1 cellular context compared by ENCODE assay signal in genomic region chr11:68030318-68031135, GRCh38.
A peak's percentile ranks its signal among the peaks of the same experiment; 100 is the strongest.
TF ChIP-seq lines count a peak whose summit lies in the region.

Gene NDUFS8 (plus strand): TSS chr11:68030681. CDS start chr11:68032152, 1,471 bp downstream.

TF ChIP-seq in HepG2, 621 proteins besides CTCF, POLR2A, EP300 and RAD21 (continued from another document and continues in another):
- TF ChIP-seq RFX3 (CRISPR knock-in tag; IDR thresholded peaks at IDR 0.05) = no peak
- TF ChIP-seq ZFYVE20 (CRISPR knock-in tag; IDR thresholded peaks at IDR 0.05; ENCODE audit: borderline replicate concordance, low read depth) = no peak
- no peak for TF ChIP-seq PHB2 (IDR thresholded peaks at IDR 0.05; ENCODE audit: partially characterized antibody)
- no peak for TF ChIP-seq SIN3A (IDR thresholded peaks at IDR 0.05; ENCODE audit: borderline replicate concordance, low read depth, low read length)
- no peak for TF ChIP-seq ZFP36L2 (CRISPR knock-in tag; IDR thresholded peaks at IDR 0.05)
- peak; percentile 78; the same call in 1 of the 2 replicates for TF ChIP-seq HOXA5 (CRISPR knock-in tag; IDR thresholded peaks at IDR 0.05)
- TF ChIP-seq ZNF232 (CRISPR knock-in tag; IDR thresholded peaks at IDR 0.05; ENCODE audit: borderline replicate concordance) = no peak
- no peak for TF ChIP-seq ISX (CRISPR knock-in tag; conservative IDR thresholded peaks at IDR 0.05)
- no peak for TF ChIP-seq DPF2 (CRISPR knock-in tag; IDR thresholded peaks at IDR 0.05; ENCODE audit: borderline replicate concordance, low read depth)
- TF ChIP-seq ZFX (CRISPR knock-in tag; IDR thresholded peaks at IDR 0.05; ENCODE audit: low read depth) = peak; percentile 99
- TF ChIP-seq TFE3 (CRISPR knock-in tag; IDR thresholded peaks at IDR 0.05) = peak; percentile 27; the same call in 1 of the 2 replicates
- TF ChIP-seq ZNF691 (CRISPR knock-in tag; IDR thresholded peaks at IDR 0.05; ENCODE audit: borderline replicate concordance, low read depth) = 0 out of 2 replicates have a peak, but pooled peaks have one; percentile 81
- TF ChIP-seq ZNF446 (CRISPR knock-in tag; IDR thresholded peaks at IDR 0.05) = no peak
- TF ChIP-seq DR1 (CRISPR knock-in tag; IDR thresholded peaks at IDR 0.05) = peak; percentile 58; the same call in 1 of the 2 replicates
- TF ChIP-seq ZEB1 (IDR thresholded peaks at IDR 0.05; ENCODE audit: insufficient replicate concordance, low read depth) = no peak
- no peak for TF ChIP-seq GFI1 (CRISPR knock-in tag; IDR thresholded peaks at IDR 0.05; ENCODE audit: borderline replicate concordance)
- TF ChIP-seq ZNF841 (CRISPR knock-in tag; IDR thresholded peaks at IDR 0.05; ENCODE audit: borderline replicate concordance) = no peak
- TF ChIP-seq POLR2AphosphoS5 (IDR thresholded peaks at IDR 0.05; ENCODE audit: low read depth, low read length) = peak; percentile 79
- TF ChIP-seq ZNF749 (CRISPR knock-in tag; IDR thresholded peaks at IDR 0.05; ENCODE audit: borderline replicate concordance) = no peak
- TF ChIP-seq ZNF629 (CRISPR knock-in tag; conservative IDR thresholded peaks at IDR 0.05) = no peak
- peak; percentile 53; the same call in 1 of the 2 replicates for TF ChIP-seq CREB1 (IDR thresholded peaks at IDR 0.05)
- peak; percentile 70 for TF ChIP-seq CREB1 (CRISPR knock-in tag; IDR thresholded peaks at IDR 0.05)
- peak; percentile 76 for TF ChIP-seq TGIF2 (CRISPR knock-in tag; IDR thresholded peaks at IDR 0.05)
- 0 out of 2 replicates have a peak, but pooled peaks have one; percentile 8 for TF ChIP-seq ZNF121 (CRISPR knock-in tag; IDR thresholded peaks at IDR 0.05)
- no peak for TF ChIP-seq FOSL1 (CRISPR knock-in tag; IDR thresholded peaks at IDR 0.05; ENCODE audit: borderline replicate concordance)
- no peak for TF ChIP-seq HMGA1 (CRISPR knock-in tag; conservative IDR thresholded peaks at IDR 0.05)
- TF ChIP-seq SOX6 (IDR thresholded peaks at IDR 0.05) = no peak
- peak; percentile 38; the same call in 1 of the 2 replicates for TF ChIP-seq SOX6 (CRISPR knock-in tag; IDR thresholded peaks at IDR 0.05)
- TF ChIP-seq ZNF350 (CRISPR knock-in tag; IDR thresholded peaks at IDR 0.05; ENCODE audit: borderline replicate concordance, low read depth) = no peak; the same call in 1 of the 2 replicates
- no peak for TF ChIP-seq ZNF644 (CRISPR knock-in tag; IDR thresholded peaks at IDR 0.05; ENCODE audit: low read depth)
- TF ChIP-seq HIC2 (CRISPR knock-in tag; IDR thresholded peaks at IDR 0.05; ENCODE audit: low read depth) = no peak
- TF ChIP-seq ZBTB1 (CRISPR knock-in tag; IDR thresholded peaks at IDR 0.05; ENCODE audit: borderline replicate concordance) = no peak
- TF ChIP-seq ZNF180 (CRISPR knock-in tag; IDR thresholded peaks at IDR 0.05; ENCODE audit: borderline replicate concordance, low read depth) = no peak
- no peak for TF ChIP-seq PLRG1 (conservative IDR thresholded peaks at IDR 0.05)
- TF ChIP-seq MAF1 (CRISPR knock-in tag; IDR thresholded peaks at IDR 0.05; ENCODE audit: borderline replicate concordance) = no peak
- TF ChIP-seq ZNF460 (CRISPR knock-in tag; IDR thresholded peaks at IDR 0.05; ENCODE audit: borderline replicate concordance) = no peak
- no peak for TF ChIP-seq ZNF780A (CRISPR knock-in tag; IDR thresholded peaks at IDR 0.05)
- no peak; the same call in 1 of the 2 replicates for TF ChIP-seq RELA (CRISPR knock-in tag; IDR thresholded peaks at IDR 0.05)
- no peak for TF ChIP-seq CEBPB (IDR thresholded peaks at IDR 0.05; ENCODE audit: borderline replicate concordance, low read depth, low read length)
- TF ChIP-seq HMGXB3 (CRISPR knock-in tag; IDR thresholded peaks at IDR 0.05; ENCODE audit: borderline replicate concordance) = peak; percentile 98
- TF ChIP-seq ZNF33B (CRISPR knock-in tag; IDR thresholded peaks at IDR 0.05) = 0 out of 2 replicates have a peak, but pooled peaks have one; percentile 72
- no peak for TF ChIP-seq SSRP1 (CRISPR knock-in tag; IDR thresholded peaks at IDR 0.05)
- TF ChIP-seq ZNF276 (CRISPR knock-in tag; IDR thresholded peaks at IDR 0.05; ENCODE audit: low read depth) = no peak
- TF ChIP-seq PBX3 (CRISPR knock-in tag; IDR thresholded peaks at IDR 0.05; ENCODE audit: borderline replicate concordance) = no peak
- TF ChIP-seq TCF7 (IDR thresholded peaks at IDR 0.05; ENCODE audit: low read depth) = no peak
- no peak for TF ChIP-seq ZSCAN5A (CRISPR knock-in tag; IDR thresholded peaks at IDR 0.05; ENCODE audit: borderline replicate concordance)
- no peak for TF ChIP-seq HOXD1 (CRISPR knock-in tag; IDR thresholded peaks at IDR 0.05)
- no peak; the same call in 2 of the 3 replicates for TF ChIP-seq MXI1 (IDR thresholded peaks at IDR 0.05; ENCODE audit: borderline replicate concordance, low read depth, low read length)
- no peak for TF ChIP-seq ARID2 (CRISPR knock-in tag; IDR thresholded peaks at IDR 0.05; ENCODE audit: borderline replicate concordance)
- no peak for TF ChIP-seq DNMT1 (CRISPR knock-in tag; IDR thresholded peaks at IDR 0.05)
- TF ChIP-seq RERE (CRISPR knock-in tag; IDR thresholded peaks at IDR 0.05; ENCODE audit: low read depth) = no peak
